In genomic region chr7:2100278-2101205, GRCh38 we compare ENCODE assay signal across 9 cellular contexts.
DNase-seq lines count a peak whose midpoint lies in the region; ATAC-seq and TF ChIP-seq lines count a peak whose summit lies in the region.
"Had no signal": no experiment of that assay in that cellular context is flagged by ENCODE, and none has a peak within 500 bp of the region (broad histone marks: within the 10 kb centered on the region; RNA-seq: fewer than 3 reads in every experiment).

No MANE protein-coding gene starts in this region.

- no peak overlapping the region for H2AK5ac ChIP-seq in mesendoderm (ENCODE audit: low read length)

- no peak overlapping the region for H3K4me3 Mint-ChIP-seq in osteocyte (ENCODE audit: unreplicated experiment)

- H2BK120ac ChIP-seq in mesendoderm (ENCODE audit: low read depth, low read length) = no peak overlapping the region

- peaks cover 2% of the 10 kb centered on the region for H3K36me3 Mint-ChIP-seq in osteocyte (ENCODE audit: unreplicated experiment)

- TF ChIP-seq CTCF in GM12873 (IDR thresholded peaks at IDR 0.05; ENCODE audit: insufficient read depth, low read depth, low read length, missing control alignments) (peak; percentile 50), osteocyte (IDR thresholded peaks at IDR 0.05) (no peak)

- H3K27me3 ChIP-seq in mesendoderm (ENCODE audit: insufficient read depth, low read length, poor library complexity) = no peaks in the 10 kb centered on the region
- H3K27me3 ChIP-seq: heart right ventricle had no signal

- peak; percentile 53 for ATAC-seq in GM19467 (IDR thresholded peaks at IDR 0.05; ENCODE audit: unreplicated experiment)
- no peak for ATAC-seq in HG03521 (IDR thresholded peaks at IDR 0.05; ENCODE audit: unreplicated experiment)
- no peak for ATAC-seq in GM21515 (IDR thresholded peaks at IDR 0.05; ENCODE audit: unreplicated experiment)

- H3K4me3 ChIP-seq in mesendoderm (ENCODE audit: low read length) = no peak overlapping the region
- H3K4me3 ChIP-seq: heart right ventricle had no signal

- H3K9ac ChIP-seq in mesendoderm (ENCODE audit: low read length) = no peak overlapping the region

- no peaks in the 10 kb centered on the region for H3K36me3 ChIP-seq in mesendoderm (ENCODE audit: control insufficient read depth, insufficient read depth, low read length)
- H3K36me3 ChIP-seq: heart right ventricle had no signal

- H3K79me1 ChIP-seq in mesendoderm (ENCODE audit: low read length) = peaks cover 4% of the 10 kb centered on the region

- H2BK15ac ChIP-seq in mesendoderm (replicated peaks; ENCODE audit: low read depth) = no peak overlapping the region

- peaks cover 3% of the 10 kb centered on the region for H3K4me1 ChIP-seq in mesendoderm (ENCODE audit: control insufficient read depth, low read depth, low read length)

- no peak overlapping the region for H3K27ac ChIP-seq in mesendoderm (ENCODE audit: low read depth, low read length)

- H3K4me1 Mint-ChIP-seq in osteocyte (ENCODE audit: unreplicated experiment) = peaks cover 29% of the 10 kb centered on the region

- H3K4ac ChIP-seq in mesendoderm (ENCODE audit: low read depth, low read length) = no peak overlapping the region

- H3K56ac ChIP-seq in mesendoderm (ENCODE audit: low read length) = no peak overlapping the region

- no peak overlapping the region for H3K27ac Mint-ChIP-seq in osteocyte (ENCODE audit: unreplicated experiment)

- no peaks in the 10 kb centered on the region for H3K79me2 ChIP-seq in mesendoderm (ENCODE audit: control insufficient read depth, insufficient read depth, low read length)

- DNase-seq in NCI-H69 (lab: John Stamatoyannopoulos, UW) (peak; percentile 29), mesendoderm (peak; percentile 24), osteocyte (ENCODE audit: extremely low spot score, unreplicated experiment) (no peak), NCI-H774 (lab: John Stamatoyannopoulos, UW) (no peak)
- DNase-seq: heart right ventricle had no signal

- no CpG with 5 or more reads among the region's 31 CpGs for WGBS in mesendoderm (ENCODE audit: extremely low coverage, insufficient coverage, low lambda C conversion rate)

- no peak overlapping the region for H3K18ac ChIP-seq in mesendoderm (ENCODE audit: low read length)

- H3K9me3 Mint-ChIP-seq in osteocyte (ENCODE audit: unreplicated experiment) = no peaks in the 10 kb centered on the region

- H3K23ac ChIP-seq in mesendoderm (ENCODE audit: low read length) = no peak overlapping the region

- H3K4me2 ChIP-seq in mesendoderm (ENCODE audit: low read length) = no peak overlapping the region

- H2BK5ac ChIP-seq in mesendoderm (ENCODE audit: low read length) = no peak overlapping the region

- H4K8ac ChIP-seq in mesendoderm (ENCODE audit: low read depth, low read length) = no peak overlapping the region

- H4K5ac ChIP-seq in mesendoderm (ENCODE audit: low read length) = no peak overlapping the region

- H3K27me3 Mint-ChIP-seq in osteocyte (ENCODE audit: unreplicated experiment) = no peaks in the 10 kb centered on the region

Comparison
In these comparisons a context has a peak if more than half of its experiments do, and no peak if none do; other contexts are left out.
1. DNase-seq: peak in NCI-H69 (single experiment) and mesendoderm (single experiment); none in osteocyte (single experiment) and NCI-H774 (single experiment).